1 cellular context compared by ENCODE assay signal in the genomic region with DNA sequence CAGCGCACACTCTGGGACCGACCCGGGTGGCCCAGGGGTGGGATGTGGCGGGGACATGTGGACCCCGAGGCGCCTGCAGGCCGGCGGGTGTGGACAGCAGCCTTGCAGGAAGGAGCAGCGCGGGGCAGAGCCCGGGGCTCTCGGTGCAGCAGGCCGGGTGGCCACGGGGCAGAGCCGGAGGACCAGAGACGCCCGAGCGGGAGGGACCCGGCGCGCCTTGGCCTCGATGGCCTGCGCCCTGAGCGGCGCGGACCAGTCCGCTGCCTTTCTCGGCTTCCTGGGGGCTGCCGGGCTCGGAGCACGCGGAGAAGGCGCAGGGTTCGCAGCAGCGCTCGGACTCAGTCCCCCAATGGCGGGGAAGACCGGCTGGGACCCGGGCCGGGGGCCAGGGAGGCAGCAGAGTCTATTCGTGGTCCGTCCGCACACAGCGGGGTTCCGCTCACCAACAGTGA.
TF ChIP-seq lines count a peak whose summit lies in the region.

No MANE protein-coding gene starts in this region.

TF ChIP-seq in endothelial cell of umbilical vein, 7 proteins besides CTCF, POLR2A, EP300 and RAD21:
- TF ChIP-seq, protein P1, sequence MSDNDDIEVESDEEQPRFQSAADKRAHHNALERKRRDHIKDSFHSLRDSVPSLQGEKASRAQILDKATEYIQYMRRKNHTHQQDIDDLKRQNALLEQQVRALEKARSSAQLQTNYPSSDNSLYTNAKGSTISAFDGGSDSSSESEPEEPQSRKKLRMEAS (IDR thresholded peaks at IDR 0.05; ENCODE audit: insufficient read depth, insufficient read length), result no peak
- peak; percentile 48 for TF ChIP-seq EZH2 (IDR thresholded peaks at IDR 0.05; ENCODE audit: borderline replicate concordance, low read depth, low read length, severe bottlenecking)
